Comparison of ENCODE assay signal across 1 cellular context in the genomic region with DNA sequence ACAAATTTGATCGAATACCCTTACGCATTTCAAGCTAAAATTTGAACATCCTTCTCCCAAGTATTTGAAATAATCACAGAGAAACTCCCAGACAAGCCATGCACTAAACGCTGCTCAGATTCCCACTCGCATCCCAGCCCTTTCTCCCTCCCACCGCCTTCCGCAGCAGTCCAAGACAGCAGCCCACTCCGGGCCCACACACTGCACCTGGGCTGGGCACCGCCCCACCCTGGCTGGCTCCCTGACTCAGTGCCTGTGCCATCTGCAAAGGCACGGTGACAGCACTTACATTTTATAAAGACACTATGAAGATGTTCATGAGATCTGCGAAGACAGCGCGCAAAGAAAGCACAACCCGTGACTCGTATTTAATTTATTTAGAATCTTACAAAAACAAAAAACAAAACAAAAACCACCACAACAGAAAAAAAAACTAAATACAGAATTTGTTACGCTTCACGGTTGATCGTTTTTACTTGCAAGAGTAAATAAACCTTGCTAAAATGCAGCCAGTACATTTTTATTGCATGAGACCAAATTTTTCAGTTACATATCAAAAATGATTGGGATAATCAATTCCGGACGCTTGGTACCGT.
TF ChIP-seq lines count a peak whose summit lies in the region.

No MANE protein-coding gene starts in this region.

TF ChIP-seq in K562, 482 proteins besides CTCF, POLR2A, EP300 and RAD21:
- no peak for TF ChIP-seq NELFE (IDR thresholded peaks at IDR 0.05; ENCODE audit: insufficient read depth, insufficient read length)
- TF ChIP-seq CREB1 (IDR thresholded peaks at IDR 0.05): no peak
- no peak for TF ChIP-seq CREB1 (CRISPR knock-in tag; IDR thresholded peaks at IDR 0.05)
- peak; percentile 46 for TF ChIP-seq RBM22 (IDR thresholded peaks at IDR 0.05; ENCODE audit: low read depth, low read length, poor library complexity, severe bottlenecking)
- TF ChIP-seq MTF1 (CRISPR knock-in tag; IDR thresholded peaks at IDR 0.05; ENCODE audit: borderline replicate concordance): peak; percentile 29; the same call in 1 of the 2 replicates
- TF ChIP-seq ZFP30 (CRISPR knock-in tag; IDR thresholded peaks at IDR 0.05; ENCODE audit: borderline replicate concordance): no peak
- TF ChIP-seq ESRRB (CRISPR knock-in tag; IDR thresholded peaks at IDR 0.05; ENCODE audit: borderline replicate concordance): no peak
- TF ChIP-seq ZNF184 (CRISPR knock-in tag; IDR thresholded peaks at IDR 0.05): no peak
- TF ChIP-seq SLC30A9 (CRISPR knock-in tag; IDR thresholded peaks at IDR 0.05): peak; percentile 42; the same call in 1 of the 2 replicates
- TF ChIP-seq ZNF668 (CRISPR knock-in tag; IDR thresholded peaks at IDR 0.05): no peak
- TF ChIP-seq CBFA2T2 (conservative IDR thresholded peaks at IDR 0.05): no peak
- 0 out of 2 replicates have a peak, but pooled peaks have one; percentile 42 for TF ChIP-seq POLR2G (IDR thresholded peaks at IDR 0.05; ENCODE audit: low read depth, low read length)
- no peak for TF ChIP-seq CBX2 (IDR thresholded peaks at IDR 0.05; ENCODE audit: insufficient read depth, low read length, poor library complexity, severe bottlenecking)
- TF ChIP-seq HDGF (IDR thresholded peaks at IDR 0.05): no peak
- TF ChIP-seq HDAC6 (IDR thresholded peaks at IDR 0.05; ENCODE audit: low read depth, low read length): no peak
- TF ChIP-seq NUFIP1 (IDR thresholded peaks at IDR 0.05; ENCODE audit: partially characterized antibody): no peak
- no peak for TF ChIP-seq NEUROD1 (IDR thresholded peaks at IDR 0.05; ENCODE audit: borderline replicate concordance, low read depth, low read length, partially characterized antibody)
- 0 out of 2 replicates have a peak, but pooled peaks have one; percentile 79 for TF ChIP-seq ZNF408 (CRISPR knock-in tag; IDR thresholded peaks at IDR 0.05; ENCODE audit: low read depth)
- no peak for TF ChIP-seq HMG20B (CRISPR knock-in tag; IDR thresholded peaks at IDR 0.05)
- no peak for TF ChIP-seq BRCA1 (IDR thresholded peaks at IDR 0.05)
- TF ChIP-seq BRCA1 (CRISPR knock-in tag; IDR thresholded peaks at IDR 0.05): no peak
- TF ChIP-seq ZNF277 (CRISPR knock-in tag; IDR thresholded peaks at IDR 0.05; ENCODE audit: borderline replicate concordance): peak; percentile 93; the same call in 1 of the 2 replicates
- TF ChIP-seq ZNF140 (CRISPR knock-in tag; IDR thresholded peaks at IDR 0.05): 0 out of 2 replicates have a peak, but pooled peaks have one; percentile 34
- TF ChIP-seq ZNF717 (CRISPR knock-in tag; IDR thresholded peaks at IDR 0.05): no peak
- peak; percentile 77; the same call in 1 of the 2 replicates for TF ChIP-seq GABPB2 (CRISPR knock-in tag; conservative IDR thresholded peaks at IDR 0.05)
- TF ChIP-seq ZNF707 (CRISPR knock-in tag; conservative IDR thresholded peaks at IDR 0.05): peak; percentile 50; the same call in 1 of the 2 replicates
- peak; percentile 54 for TF ChIP-seq NFIX (CRISPR knock-in tag; IDR thresholded peaks at IDR 0.05; ENCODE audit: low read depth)
- TF ChIP-seq ZBTB11 (CRISPR knock-in tag; IDR thresholded peaks at IDR 0.05): peak in 1 of 3 experiments; percentile 59; a peak in 1 of 6 replicates
